Comparison of ENCODE assay signal across 9 cellular contexts in the genomic region with DNA sequence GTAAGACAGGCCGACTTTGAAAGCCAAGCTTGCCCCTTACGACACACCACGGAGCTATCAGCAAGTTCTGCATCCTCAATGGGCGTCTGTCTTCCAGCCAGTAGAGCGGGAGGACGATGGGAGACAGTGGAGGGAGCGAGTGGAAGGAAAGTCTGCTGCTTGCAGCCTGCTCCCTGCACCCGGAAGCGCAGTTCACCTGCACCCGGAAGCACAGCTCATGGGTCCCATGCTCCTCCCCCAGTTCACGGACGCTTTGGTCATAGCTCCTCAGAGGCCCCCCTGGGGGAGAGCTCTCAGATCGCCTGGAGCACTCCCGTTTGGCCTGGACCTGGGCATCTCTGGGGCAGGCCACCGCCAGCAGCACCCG. TPM values are rescaled to one million over a fixed set of nuclear protein-coding genes. Genes with fewer than 3 reads are reported as not detected.
A peak's percentile ranks its signal among the peaks of the same experiment; 100 is the strongest.
DNase-seq lines count a peak whose midpoint lies in the region; ATAC-seq and TF ChIP-seq lines count a peak whose summit lies in the region.
"Had no signal": no experiment of that assay in that cellular context is flagged by ENCODE, and none has a peak within 500 bp of the region (broad histone marks: within the 10 kb centered on the region; RNA-seq: fewer than 3 reads in every experiment).

No MANE protein-coding gene starts in this region.

- peak overlapping the region; percentile 65 for H3K4me3 Mint-ChIP-seq in Calu3 (ENCODE audit: low read depth, unreplicated experiment)
- no peak overlapping the region for H3K4me3 Mint-ChIP-seq in activated naive CD8-positive, alpha-beta T cell treated with anti-CD3 and anti-CD28 coated beads for 36 hours
- H3K4me3 Mint-ChIP-seq in activated CD4-positive, alpha-beta T cell treated with anti-CD3 and anti-CD28 coated beads, Interleukin-2, amount 10 ng/mL, durations not matched to agents 24 days and 14 days = no peak overlapping the region
- H3K4me3 Mint-ChIP-seq: activated CD4-positive, alpha-beta memory T cell treated with anti-CD3 and anti-CD28 coated beads for 36 hours had no signal

- H3K27ac ChIP-seq in RWPE1 = peak overlapping the region; percentile 91
- H3K27ac ChIP-seq in esophagus muscularis mucosa (replicated peaks in 1 of 4) = peak overlapping the region; percentile 80 to 89 (median 88)

- no peak for TF ChIP-seq EP300 in esophagus muscularis mucosa (IDR thresholded peaks at IDR 0.05)

- peak overlapping the region in 2 of 4 donors; percentile 8 to 40 for H3K4me3 ChIP-seq in esophagus muscularis mucosa

- peak overlapping the region; percentile 41 for H3K27ac Mint-ChIP-seq in Calu3 (ENCODE audit: unreplicated experiment)
- H3K27ac Mint-ChIP-seq in activated naive CD8-positive, alpha-beta T cell treated with anti-CD3 and anti-CD28 coated beads for 36 hours = no peak overlapping the region
- no peak overlapping the region for H3K27ac Mint-ChIP-seq in activated CD4-positive, alpha-beta T cell treated with anti-CD3 and anti-CD28 coated beads, Interleukin-2, amount 10 ng/mL, durations not matched to agents 24 days and 14 days
- H3K27ac Mint-ChIP-seq: activated CD4-positive, alpha-beta memory T cell treated with anti-CD3 and anti-CD28 coated beads for 36 hours had no signal

- DNase-seq in Calu3 (peak; percentile 66), RWPE1 (ENCODE audit: low spot score) (peak; percentile 9), esophagus muscularis mucosa (ENCODE audit: extremely low spot score) (no peak), sciatic nerve (ENCODE audit: low spot score) (no peak), medulla oblongata (ENCODE audit: extremely low spot score) (no peak)
- no peak for DNase-seq in activated naive CD8-positive, alpha-beta T cell treated with anti-CD3 and anti-CD28 coated beads for 36 hours
- DNase-seq in activated CD4-positive, alpha-beta T cell treated with anti-CD3 and anti-CD28 coated beads, Interleukin-2, amount 10 ng/mL, durations not matched to agents 24 days and 14 days = no peak

- WGBS in esophagus muscularis mucosa = 52% methylated on average over 11 of the region's 16 CpGs

- no peak for TF ChIP-seq POLR2A in esophagus muscularis mucosa (IDR thresholded peaks at IDR 0.05; ENCODE audit: low read depth)

- peaks cover 0 to 9% (median 2%) of the 10 kb centered on the region in 4 donors for H3K36me3 ChIP-seq in esophagus muscularis mucosa

- no TSS peak for BruUV-seq in Calu3 (replicated peaks; lab: Mats Ljungman, UMichigan)

- peaks cover 3% of the 10 kb centered on the region for H3K9me3 Mint-ChIP-seq in Calu3 (ENCODE audit: low read depth, unreplicated experiment)
- no peaks in the 10 kb centered on the region for H3K9me3 Mint-ChIP-seq in activated naive CD8-positive, alpha-beta T cell treated with anti-CD3 and anti-CD28 coated beads for 36 hours
- no peaks in the 10 kb centered on the region for H3K9me3 Mint-ChIP-seq in activated CD4-positive, alpha-beta T cell treated with anti-CD3 and anti-CD28 coated beads, Interleukin-2, amount 10 ng/mL, durations not matched to agents 24 days and 14 days
- H3K9me3 Mint-ChIP-seq: activated CD4-positive, alpha-beta memory T cell treated with anti-CD3 and anti-CD28 coated beads for 36 hours had no signal

- CTCF ChIA-PET in Calu3 (lab: Charles Lee) = interaction anchor here (0.6 to 1.2 kb wide), 4 partner anchors 9 to 113 kb away, joined by 3 to 6 read pairs (median 4); no protein-coding TSS in a partner anchor
- CTCF ChIA-PET in RWPE1 (lab: Yijun Ruan, JAX) = interaction anchor here (0.6 to 1.4 kb wide), 6 partner anchors 50 to 787 kb away, joined by 3 to 5 read pairs (median 4); no protein-coding TSS in a partner anchor

- H3K4me1 ChIP-seq in esophagus muscularis mucosa = peaks cover 43 to 58% (median 57%) of the 10 kb centered on the region in 4 donors

- ATAC-seq in sciatic nerve (peak; percentile 0), HG03342 (IDR thresholded peaks at IDR 0.05; ENCODE audit: unreplicated experiment) (no peak)

- H3K27me3 ChIP-seq in esophagus muscularis mucosa = peaks cover 0 to 3% (median 0%) of the 10 kb centered on the region in 4 donors

- no peaks in the 10 kb centered on the region for H3K9me3 ChIP-seq in esophagus muscularis mucosa

- peaks cover 5% of the 10 kb centered on the region for H3K36me3 Mint-ChIP-seq in Calu3 (ENCODE audit: insufficient read depth, unreplicated experiment)
- H3K36me3 Mint-ChIP-seq in activated naive CD8-positive, alpha-beta T cell treated with anti-CD3 and anti-CD28 coated beads for 36 hours = no peaks in the 10 kb centered on the region
- no peaks in the 10 kb centered on the region for H3K36me3 Mint-ChIP-seq in activated CD4-positive, alpha-beta T cell treated with anti-CD3 and anti-CD28 coated beads, Interleukin-2, amount 10 ng/mL, durations not matched to agents 24 days and 14 days (ENCODE audit: low read depth)
- H3K36me3 Mint-ChIP-seq: activated CD4-positive, alpha-beta memory T cell treated with anti-CD3 and anti-CD28 coated beads for 36 hours had no signal

- intact Hi-C loops in Calu3 (cut with micrococcal nuclease; ENCODE audit: unreplicated experiment) = loop anchor here (5.0 kb wide), 1 partner anchor 287 kb away; no protein-coding TSS in a partner anchor
- intact Hi-C loops in esophagus muscularis mucosa (cut with DNase I) = loop anchor here (1.0 to 5.0 kb wide), 3 partner anchors 113 to 287 kb away; no protein-coding TSS in a partner anchor
- intact Hi-C loops in sciatic nerve (cut with DNase I) = loop anchor here (5.0 kb wide), 1 partner anchor 287 kb away; no protein-coding TSS in a partner anchor
- intact Hi-C loops in activated CD4-positive, alpha-beta T cell treated with anti-CD3 and anti-CD28 coated beads, Interleukin-2, amount 10 ng/mL, durations not matched to agents 24 days and 14 days (cut with micrococcal nuclease) = loop anchor here (5.0 to 10.0 kb wide), 2 partner anchors 109 to 282 kb away; no protein-coding TSS in a partner anchor

- POLR2A ChIA-PET in RWPE1 (lab: Yijun Ruan, JAX; ENCODE audit: low non-redundant PET) = no interaction called here

- peaks cover 24% of the 10 kb centered on the region for H3K4me1 Mint-ChIP-seq in Calu3 (ENCODE audit: low read depth, unreplicated experiment)
- H3K4me1 Mint-ChIP-seq in activated naive CD8-positive, alpha-beta T cell treated with anti-CD3 and anti-CD28 coated beads for 36 hours = peaks cover 2% of the 10 kb centered on the region
- H3K4me1 Mint-ChIP-seq in activated CD4-positive, alpha-beta T cell treated with anti-CD3 and anti-CD28 coated beads, Interleukin-2, amount 10 ng/mL, durations not matched to agents 24 days and 14 days = no peaks in the 10 kb centered on the region

- TF ChIP-seq CTCF in Calu3 (IDR thresholded peaks at IDR 0.05; ENCODE audit: unreplicated experiment) (no peak), RWPE1 (conservative IDR thresholded peaks at IDR 0.05; ENCODE audit: low read depth) (peak; percentile 47), esophagus muscularis mucosa (IDR thresholded peaks at IDR 0.05) (no peak)

- H3K27me3 Mint-ChIP-seq in Calu3 (ENCODE audit: unreplicated experiment) = no peaks in the 10 kb centered on the region
- H3K27me3 Mint-ChIP-seq in activated naive CD8-positive, alpha-beta T cell treated with anti-CD3 and anti-CD28 coated beads for 36 hours = peaks cover 10% of the 10 kb centered on the region
- H3K27me3 Mint-ChIP-seq in activated CD4-positive, alpha-beta T cell treated with anti-CD3 and anti-CD28 coated beads, Interleukin-2, amount 10 ng/mL, durations not matched to agents 24 days and 14 days = peaks cover 2% of the 10 kb centered on the region

RNA-seq across cellular contexts. Expression of gene FBLN1, which starts 51.3 kb away (rescaled TPM):
- 28.4 and 28.6 TPM in 2 replicates for total RNA-seq in Calu3 (2022)
- 100 to 1,000 TPM; 355 to 534 (median 417) TPM for total RNA-seq in esophagus muscularis mucosa
- total RNA-seq in sciatic nerve = 624 TPM
- under 1 TPM; 0.30 to 0.37 TPM for total RNA-seq in activated naive CD8-positive, alpha-beta T cell treated with anti-CD3 and anti-CD28 coated beads for 36 hours
- not detected in 2 replicates for total RNA-seq in activated CD4-positive, alpha-beta T cell treated with anti-CD3 and anti-CD28 coated beads, Interleukin-2, amount 10 ng/mL, durations not matched to agents 24 days and 14 days
- total RNA-seq: activated CD4-positive, alpha-beta memory T cell treated with anti-CD3 and anti-CD28 coated beads for 36 hours had no signal

Comparison
In these comparisons a context has a peak if more than half of its experiments do, and no peak if none do; other contexts are left out.
1. DNase-seq: peak in Calu3 (single experiment) and RWPE1 (single experiment); none in esophagus muscularis mucosa (single experiment), sciatic nerve (single experiment), activated naive CD8-positive, alpha-beta T cell treated with anti-CD3 and anti-CD28 coated beads for 36 hours (single experiment), medulla oblongata (single experiment) and activated CD4-positive, alpha-beta T cell treated with anti-CD3 and anti-CD28 coated beads, Interleukin-2, amount 10 ng/mL, durations not matched to agents 24 days and 14 days (single experiment).
2. RNA of gene FBLN1, which starts 51.3 kb away (total RNA-seq): 624 TPM in sciatic nerve (single experiment), 355 to 534 TPM in esophagus muscularis mucosa and 28.4 to 28.6 TPM in Calu3; 0.30 to 0.37 TPM in activated naive CD8-positive, alpha-beta T cell treated with anti-CD3 and anti-CD28 coated beads for 36 hours and not detected in activated CD4-positive, alpha-beta T cell treated with anti-CD3 and anti-CD28 coated beads, Interleukin-2, amount 10 ng/mL, durations not matched to agents 24 days and 14 days; every median in the first group is over 10 times any median in the second.